ENCODE assay signal across 8 cellular contexts in the genomic region with DNA sequence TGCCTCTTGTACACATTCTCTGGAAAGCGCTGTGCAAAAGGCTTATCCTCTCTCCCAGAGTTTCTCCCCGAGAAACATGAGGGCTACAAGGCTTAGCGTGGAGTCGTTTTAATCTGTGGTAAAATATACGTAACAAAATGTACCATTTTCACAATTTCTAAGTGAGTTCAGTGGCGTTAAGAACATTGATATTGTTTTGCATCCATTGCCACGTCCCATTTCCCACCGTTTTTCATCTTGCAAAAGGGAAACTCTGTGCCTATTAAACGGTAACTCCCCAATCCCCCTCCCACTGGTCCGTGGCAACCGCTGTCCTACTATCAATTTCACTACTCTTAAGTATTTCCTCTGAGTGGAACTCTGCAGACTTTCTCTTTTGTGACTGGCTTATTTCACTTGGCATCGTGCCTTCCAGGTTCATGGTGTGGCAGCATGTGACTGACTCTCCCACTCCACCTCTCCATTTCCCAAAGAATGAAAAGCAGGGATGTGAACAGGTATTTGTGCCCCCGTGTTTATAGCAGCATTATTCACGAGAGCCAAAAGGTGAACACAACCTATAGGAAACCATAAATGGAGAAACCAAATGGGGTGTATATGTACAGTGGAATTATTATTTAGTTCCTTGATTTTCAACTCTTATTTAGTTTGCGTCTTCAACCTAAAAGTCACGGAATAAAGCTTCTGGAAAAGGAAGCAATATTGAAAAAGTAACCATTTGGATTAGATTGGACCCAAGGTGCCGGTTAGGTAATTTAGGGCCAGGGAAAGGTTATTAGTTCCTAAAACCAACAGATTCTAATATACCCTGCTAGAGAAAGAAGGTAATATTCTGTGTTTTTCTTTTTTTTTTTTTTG.
DNase-seq lines count a peak whose midpoint lies in the region.

No MANE protein-coding gene starts in this region.

- no peaks in the 10 kb centered on the region for H3K27me3 ChIP-seq in subcutaneous abdominal adipose tissue (ENCODE audit: control insufficient read depth in 5 of 5, insufficient read depth in 4 of 5, low read length in 5 of 5)

- no peaks in the 10 kb centered on the region for H3K27me3 Mint-ChIP-seq in dendritic cell treated with granulocyte-macrophage colony-stimulating factor and Interleukin-4, amounts not matched to agents 40 ng/mL and 50 ng/mL, for 4 days

- peak overlapping the region; percentile 84 to 99 (median 93) for H3K9ac ChIP-seq in subcutaneous abdominal adipose tissue (ENCODE audit: low read length in 5 of 5)

- peaks cover 15% of the 10 kb centered on the region for H3K36me3 Mint-ChIP-seq in dendritic cell treated with granulocyte-macrophage colony-stimulating factor and Interleukin-4, amounts not matched to agents 40 ng/mL and 50 ng/mL, for 4 days (ENCODE audit: low read depth)

- H3K4me1 ChIP-seq in subcutaneous abdominal adipose tissue (ENCODE audit: control insufficient read depth in 5 of 5, insufficient read depth in 5 of 5, low read length in 5 of 5): peaks cover 3 to 28% (median 27%) of the 10 kb centered on the region in 5 donors

- H3K27ac Mint-ChIP-seq in dendritic cell treated with granulocyte-macrophage colony-stimulating factor and Interleukin-4, amounts not matched to agents 40 ng/mL and 50 ng/mL, for 4 days: peak overlapping the region; percentile 95

- intact Hi-C loops in dendritic cell treated with granulocyte-macrophage colony-stimulating factor and Interleukin-4, amounts not matched to agents 40 ng/mL and 50 ng/mL, for 4 days (cut with micrococcal nuclease): loop anchor here (5.0 to 10.0 kb wide), 2 partner anchors 44 to 298 kb away; no protein-coding TSS in a partner anchor

- H3K4me1 Mint-ChIP-seq in dendritic cell treated with granulocyte-macrophage colony-stimulating factor and Interleukin-4, amounts not matched to agents 40 ng/mL and 50 ng/mL, for 4 days (ENCODE audit: low read depth): peaks cover 64% of the 10 kb centered on the region

- peak overlapping the region; percentile 82 to 99 (median 96) for H3K4me3 ChIP-seq in subcutaneous abdominal adipose tissue (ENCODE audit: low read depth in 1 of 5, low read length in 5 of 5)

- peak overlapping the region; percentile 87 for H3K27ac ChIP-seq in subcutaneous abdominal adipose tissue (ENCODE audit: low read depth, low read length)

- H3K4me3 Mint-ChIP-seq in dendritic cell treated with granulocyte-macrophage colony-stimulating factor and Interleukin-4, amounts not matched to agents 40 ng/mL and 50 ng/mL, for 4 days: peak overlapping the region; percentile 94

- peak; percentile 57 for DNase-seq in NCI-H1694 treated with DMSO at 0.1 percent for 48 hours (lab: John Stamatoyannopoulos, UW)
- DNase-seq in NCI-H1694 (lab: John Stamatoyannopoulos, UW): no peak
- DNase-seq in NCI-H146 (lab: John Stamatoyannopoulos, UW): peak; percentile 49
- DNase-seq in UCSD-AML1 (lab: John Stamatoyannopoulos, UW; ENCODE audit: unreplicated experiment): peak; percentile 38
- DNase-seq in midbrain (lab: John Stamatoyannopoulos, UW): peak; percentile 52
- DNase-seq in HuH-7 (ENCODE audit: low spot score): no peak

- no peaks in the 10 kb centered on the region for H3K9me3 Mint-ChIP-seq in dendritic cell treated with granulocyte-macrophage colony-stimulating factor and Interleukin-4, amounts not matched to agents 40 ng/mL and 50 ng/mL, for 4 days

- H3K36me3 ChIP-seq in subcutaneous abdominal adipose tissue (ENCODE audit: control insufficient read depth in 5 of 5, insufficient read depth in 5 of 5, low read length in 5 of 5): no peaks in the 10 kb centered on the region

- no peaks in the 10 kb centered on the region for H3K9me3 ChIP-seq in subcutaneous abdominal adipose tissue (ENCODE audit: control insufficient read depth in 5 of 5, low read length in 5 of 5)

Comparison
In these comparisons a context has a peak if more than half of its experiments do, and no peak if none do; other contexts are left out.
1. DNase-seq: peak in NCI-H1694 treated with DMSO at 0.1 percent for 48 hours (single experiment), NCI-H146 (single experiment), UCSD-AML1 (single experiment) and midbrain (single experiment); none in NCI-H1694 (single experiment) and HuH-7 (single experiment).